Comparison of ENCODE assay signal across 9 cellular contexts in genomic region chr9:136858844-136859757, GRCh38. TPM values are rescaled to one million over a fixed set of nuclear protein-coding genes. Genes with fewer than 3 reads are reported as not detected.
A peak's percentile ranks its signal among the peaks of the same experiment; 100 is the strongest.
DNase-seq lines count a peak whose midpoint lies in the region; ATAC-seq, FAIRE-seq and TF ChIP-seq lines count a peak whose summit lies in the region.
"Had no signal": no experiment of that assay in that cellular context is flagged by ENCODE, and none has a peak within 500 bp of the region (broad histone marks: within the 10 kb centered on the region; RNA-seq: fewer than 3 reads in every experiment).

No MANE protein-coding gene starts in this region.

- CTCF ChIA-PET in MCF 10A (lab: Yijun Ruan, JAX), result interaction anchor here (0.6 kb wide), 1 partner anchor 122 kb away, joined by 3 read pairs; no protein-coding TSS in a partner anchor

- H3K9me3 Mint-ChIP-seq in MCF 10A (ENCODE audit: unreplicated experiment), result no peaks in the 10 kb centered on the region
- no peaks in the 10 kb centered on the region for H3K9me3 Mint-ChIP-seq in nephron progenitor cell
- H3K9me3 Mint-ChIP-seq: activated naive CD8-positive, alpha-beta T cell treated with anti-CD3 and anti-CD28 coated beads, Interleukin-2, amount 10 ng/mL, durations not matched to agents 7 days and 5 days had no signal

- intact Hi-C loops in MCF 10A (cut with micrococcal nuclease) (no loop called here), left colon (cut with DNase I, micrococcal nuclease) (no loop called here)

- H3K36me3 Mint-ChIP-seq in MCF 10A (ENCODE audit: insufficient read depth, unreplicated experiment), result peaks cover 20% of the 10 kb centered on the region
- H3K36me3 Mint-ChIP-seq in nephron progenitor cell (ENCODE audit: low read depth), result peaks cover 11% of the 10 kb centered on the region

- peaks cover 0 to 24% (median 7%) of the 10 kb centered on the region in 4 donors for H3K4me1 ChIP-seq in upper lobe of left lung

- no peak overlapping the region for H3K4me3 ChIP-seq in upper lobe of left lung

- H3K27ac Mint-ChIP-seq in MCF 10A (ENCODE audit: low read depth, unreplicated experiment), result peak overlapping the region; percentile 9
- H3K27ac Mint-ChIP-seq in nephron progenitor cell, result no peak overlapping the region
- H3K27ac Mint-ChIP-seq: activated naive CD8-positive, alpha-beta T cell treated with anti-CD3 and anti-CD28 coated beads, Interleukin-2, amount 10 ng/mL, durations not matched to agents 7 days and 5 days had no signal

- FAIRE-seq in urothelium cell line (lab: Jason Lieb, UNC), result no peak

- H3K4me3 Mint-ChIP-seq in MCF 10A (ENCODE audit: unreplicated experiment) (no peak overlapping the region), nephron progenitor cell (no peak overlapping the region)
- H3K4me3 Mint-ChIP-seq: activated naive CD8-positive, alpha-beta T cell treated with anti-CD3 and anti-CD28 coated beads, Interleukin-2, amount 10 ng/mL, durations not matched to agents 7 days and 5 days had no signal

- no peaks in the 10 kb centered on the region for H3K4me1 Mint-ChIP-seq in MCF 10A (ENCODE audit: insufficient read depth, unreplicated experiment)
- no peaks in the 10 kb centered on the region for H3K4me1 Mint-ChIP-seq in nephron progenitor cell

- POLR2A ChIA-PET in MCF 10A (lab: Yijun Ruan, JAX), result interaction anchor here (0.7 to 2.3 kb wide), 3 partner anchors 9 to 80 kb away, joined by 4 to 6 read pairs (median 4); no protein-coding TSS in a partner anchor

- H3K27ac ChIP-seq in upper lobe of left lung, result peak overlapping the region in 1 of 4 donors; percentile 54

- peak; percentile 28 for DNase-seq in activated CD4-positive, CD25-positive, alpha-beta regulatory T cell treated with anti-CD3 and anti-CD28 coated beads, Interleukin-2, amount 50 U/mL, for 72 hours
- no peak for DNase-seq in activated CD4-positive, CD25-positive, alpha-beta regulatory T cell (lab: John Stamatoyannopoulos, UW)
- DNase-seq in MCF 10A (ENCODE audit: unreplicated experiment), result peak; percentile 77
- peak; percentile 89 to 93 for DNase-seq in left colon
- peak; percentile 60 to 90 for DNase-seq in upper lobe of left lung
- no peak for DNase-seq in nephron progenitor cell
- no peak for DNase-seq in urothelium cell line (ENCODE audit: low spot score)
- DNase-seq: activated naive CD8-positive, alpha-beta T cell treated with anti-CD3 and anti-CD28 coated beads, Interleukin-2, amount 10 ng/mL, durations not matched to agents 7 days and 5 days had no signal

- H3K9me3 ChIP-seq in upper lobe of left lung, result no peaks in the 10 kb centered on the region

- peaks cover 11 to 39% (median 33%) of the 10 kb centered on the region in 4 donors for H3K36me3 ChIP-seq in upper lobe of left lung

- WGBS in upper lobe of left lung, 2 donors, result 65 to 66% methylated on average over 11 to 13 of the region's 20 CpGs

- no peaks in the 10 kb centered on the region for H3K27me3 ChIP-seq in upper lobe of left lung

- no peak for TF ChIP-seq POLR2A in upper lobe of left lung (IDR thresholded peaks at IDR 0.05)

- TF ChIP-seq CTCF in MCF 10A (IDR thresholded peaks at IDR 0.05; ENCODE audit: unreplicated experiment) (no peak), upper lobe of left lung (IDR thresholded peaks at IDR 0.05) (no peak), nephron progenitor cell (IDR thresholded peaks at IDR 0.05) (no peak)

- no peak for TF ChIP-seq EP300 in upper lobe of left lung (IDR thresholded peaks at IDR 0.05)

- ATAC-seq in left colon (peak; percentile 76), upper lobe of left lung (ENCODE audit: low FRiP score in 2 of 2) (peak; percentile 11 to 23), HG02798 (IDR thresholded peaks at IDR 0.05; ENCODE audit: poor library complexity, unreplicated experiment) (no peak)

- H3K27me3 Mint-ChIP-seq in MCF 10A (ENCODE audit: insufficient read depth, unreplicated experiment), result no peaks in the 10 kb centered on the region
- H3K27me3 Mint-ChIP-seq in nephron progenitor cell (ENCODE audit: low read depth, poor library complexity), result no peaks in the 10 kb centered on the region
- H3K27me3 Mint-ChIP-seq: activated naive CD8-positive, alpha-beta T cell treated with anti-CD3 and anti-CD28 coated beads, Interleukin-2, amount 10 ng/mL, durations not matched to agents 7 days and 5 days had no signal

- BruUV-seq in MCF 10A (replicated peaks; lab: Mats Ljungman, UMichigan), result no TSS peak

RNA-seq across cellular contexts. Expression of gene MAMDC4, which starts 7.0 kb away (rescaled TPM):
- total RNA-seq in MCF 10A (2022) (11.8 and 14.1 TPM in 2 replicates), left colon (10 to 100 TPM; 19.1 to 20.1 TPM), upper lobe of left lung (10 to 100 TPM in 3 of 6 donors, 1 to 10 TPM in 3; 2.1 to 18.9 (median 11.0) TPM)

RNA-seq across cellular contexts. Expression of gene EDF1, which starts 7.0 kb away (rescaled TPM):
- 480 and 581 TPM in 2 replicates for total RNA-seq in MCF 10A (2022)
- total RNA-seq in left colon, result 100 to 1,000 TPM; 434 to 466 TPM
- 100 to 1,000 TPM; 137 to 312 (median 282) TPM for total RNA-seq in upper lobe of left lung

RNA-seq across cellular contexts. Expression of gene PHPT1, which starts 9.9 kb away (rescaled TPM):
- 173 and 193 TPM in 2 replicates for total RNA-seq in MCF 10A (2022)
- total RNA-seq in left colon, result 100 to 1,000 TPM; 109 to 154 TPM
- 100 to 1,000 TPM in 1 of 6 donors, 10 to 100 TPM in 5; 51.3 to 135 (median 64.1) TPM for total RNA-seq in upper lobe of left lung

RNA-seq across cellular contexts. Expression of gene AJM1, which starts 16.8 kb away (rescaled TPM):
- total RNA-seq in MCF 10A (2022) (5.6 and 5.7 TPM in 2 replicates), left colon (10 to 100 TPM; 10.4 to 11.1 TPM), upper lobe of left lung (1 to 10 TPM; 1.4 to 7.3 (median 3.0) TPM)

RNA-seq across cellular contexts. Expression of gene TRAF2, which starts 27.2 kb away (rescaled TPM):
- total RNA-seq in MCF 10A (2022) (10.7 and 14.1 TPM in 2 replicates), left colon (10 to 100 TPM; 23.7 to 25.3 TPM), upper lobe of left lung (10 to 100 TPM; 10.6 to 20.8 (median 13.4) TPM)

Comparison
In these comparisons a context has a peak if more than half of its experiments do, and no peak if none do; other contexts are left out.
1. DNase-seq: peak in activated CD4-positive, CD25-positive, alpha-beta regulatory T cell treated with anti-CD3 and anti-CD28 coated beads, Interleukin-2, amount 50 U/mL, for 72 hours (single experiment), MCF 10A (single experiment), left colon (2 of 2) and upper lobe of left lung (2 of 2); none in activated CD4-positive, CD25-positive, alpha-beta regulatory T cell (0 of 4), nephron progenitor cell (single experiment) and urothelium cell line (single experiment).